ENCODE assay signal across 11 cellular contexts in genomic region chr11:65701686-65702085, GRCh38.
"Had no signal": no experiment of that assay in that cellular context is flagged by ENCODE, and none has a peak within 500 bp of the region (broad histone marks: within the 10 kb centered on the region; RNA-seq: fewer than 3 reads in every experiment).

No MANE protein-coding gene starts in this region.

- FAIRE-seq: H1, H54 had no signal

- H3K27ac ChIP-seq: GM23248 had no signal

- H2AFZ ChIP-seq: GM23248, GM23338 had no signal

- H3K4me1 Mint-ChIP-seq: GM23338 had no signal

- H3K4me2 ChIP-seq: GM23338 had no signal

- H3K9ac ChIP-seq: GM23248 had no signal

- ATAC-seq: GM23338, HCT116 had no signal

- H3K4me3 ChIP-seq: GM23248, GM23338, HAP-1 had no signal

- H3K36me3 ChIP-seq: HAP-1 had no signal

- H3K9me3 Mint-ChIP-seq: HFFc6 had no signal

- H3K4me3 Mint-ChIP-seq: GM23338, H9, HFFc6 had no signal

- H3K27ac Mint-ChIP-seq: GM23338, H9, HFFc6 had no signal

- DNase-seq: GM23248, GOT3, H7, H9, HCEC 1CT, HFFc6 had no signal
